ENCODE assay signal across 1 cellular context in the genomic region with DNA sequence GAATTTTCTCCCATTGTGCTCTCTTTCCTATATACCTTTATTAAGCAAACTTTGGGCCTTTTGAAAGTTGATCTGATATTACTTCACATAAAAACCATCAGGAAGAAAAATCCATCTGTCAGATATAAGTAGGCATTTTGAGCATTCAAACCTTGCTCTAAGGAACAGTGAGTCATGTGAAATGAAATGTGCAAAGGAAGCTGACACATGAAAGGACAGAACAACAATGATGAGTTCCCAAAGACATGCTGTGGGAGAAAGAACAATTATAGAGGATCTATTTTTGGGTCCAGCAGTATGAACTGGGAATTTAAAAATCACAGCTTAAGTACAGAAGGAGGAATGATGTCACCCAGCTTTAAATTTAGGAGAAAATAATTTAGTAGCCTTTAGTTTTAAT.
TF ChIP-seq lines count a peak whose summit lies in the region.

No MANE protein-coding gene starts in this region.

TF ChIP-seq in HepG2, 621 proteins besides CTCF, POLR2A, EP300 and RAD21 (continued from another document):
- TF ChIP-seq, protein P1, sequence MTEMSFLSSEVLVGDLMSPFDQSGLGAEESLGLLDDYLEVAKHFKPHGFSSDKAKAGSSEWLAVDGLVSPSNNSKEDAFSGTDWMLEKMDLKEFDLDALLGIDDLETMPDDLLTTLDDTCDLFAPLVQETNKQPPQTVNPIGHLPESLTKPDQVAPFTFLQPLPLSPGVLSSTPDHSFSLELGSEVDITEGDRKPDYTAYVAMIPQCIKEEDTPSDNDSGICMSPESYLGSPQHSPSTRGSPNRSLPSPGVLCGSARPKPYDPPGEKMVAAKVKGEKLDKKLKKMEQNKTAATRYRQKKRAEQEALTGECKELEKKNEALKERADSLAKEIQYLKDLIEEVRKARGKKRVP (CRISPR knock-in tag; IDR thresholded peaks at IDR 0.05), result no peak
- no peak for TF ChIP-seq ARNTL (CRISPR knock-in tag; IDR thresholded peaks at IDR 0.05)
- TF ChIP-seq, protein P2, sequence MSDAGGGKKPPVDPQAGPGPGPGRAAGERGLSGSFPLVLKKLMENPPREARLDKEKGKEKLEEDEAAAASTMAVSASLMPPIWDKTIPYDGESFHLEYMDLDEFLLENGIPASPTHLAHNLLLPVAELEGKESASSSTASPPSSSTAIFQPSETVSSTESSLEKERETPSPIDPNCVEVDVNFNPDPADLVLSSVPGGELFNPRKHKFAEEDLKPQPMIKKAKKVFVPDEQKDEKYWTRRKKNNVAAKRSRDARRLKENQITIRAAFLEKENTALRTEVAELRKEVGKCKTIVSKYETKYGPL (CRISPR knock-in tag; IDR thresholded peaks at IDR 0.05), result no peak
- TF ChIP-seq ZNF674 (CRISPR knock-in tag; IDR thresholded peaks at IDR 0.05; ENCODE audit: low read depth), result no peak
- no peak for TF ChIP-seq EHMT2 (IDR thresholded peaks at IDR 0.05; ENCODE audit: borderline replicate concordance, low read depth, low read length)
TF ChIP-seq in HepG2: peak in this region for 0.
